Comparison of ENCODE assay signal across 21 cellular contexts in the genomic region with DNA sequence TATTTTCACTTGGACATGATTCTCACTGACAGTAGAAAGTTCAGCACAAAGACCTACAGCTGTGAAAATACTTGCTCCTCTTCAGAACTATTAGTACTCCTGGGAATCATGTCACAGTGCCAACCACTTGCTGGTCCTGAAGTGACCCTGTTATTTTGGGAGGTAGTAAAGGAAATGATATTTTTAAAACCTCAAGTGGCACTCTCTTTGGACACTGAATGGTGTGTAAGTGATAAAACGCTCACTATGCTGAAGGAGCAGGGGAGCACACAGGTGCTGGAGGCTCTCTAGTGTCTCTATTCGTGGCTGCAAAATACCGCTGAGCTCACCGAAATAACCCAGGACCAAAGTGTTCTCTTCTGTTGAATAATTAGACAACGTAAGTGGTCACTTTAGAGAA.
DNase-seq lines count a peak whose midpoint lies in the region; ATAC-seq and TF ChIP-seq lines count a peak whose summit lies in the region.
"Had no signal": no experiment of that assay in that cellular context is flagged by ENCODE, and none has a peak within 500 bp of the region (broad histone marks: within the 10 kb centered on the region; RNA-seq: fewer than 3 reads in every experiment).

No MANE protein-coding gene starts in this region.

- H3K36me3 ChIP-seq in right atrium auricular region = no peaks in the 10 kb centered on the region
- H3K36me3 ChIP-seq in thyroid gland = no peaks in the 10 kb centered on the region
- no peaks in the 10 kb centered on the region for H3K36me3 ChIP-seq in GM23248 (ENCODE audit: low read depth)
- H3K36me3 ChIP-seq: gastrocnemius medialis, prostate gland had no signal

- H3K9me2 ChIP-seq in GM23248 (ENCODE audit: insufficient read depth) = no peaks in the 10 kb centered on the region

- in situ Hi-C loops in GM23248 (cut with MboI) = no loop called here

- TF ChIP-seq POLR2A in thyroid gland (IDR thresholded peaks at IDR 0.05) = no peak

- peaks cover 4% of the 10 kb centered on the region; the same call in 1 of the 2 replicates for H3F3A ChIP-seq in GM23248 (ENCODE audit: insufficient read depth)

- no peak for DNase-seq in Right ventricle myocardium inferior (ENCODE audit: missing footprints)
- no peak for DNase-seq in right atrium auricular region (ENCODE audit: low spot score)
- DNase-seq in NCI-H345 (lab: John Stamatoyannopoulos, UW) = peak; percentile 2
- no peak for DNase-seq in left cardiac atrium
- peak; percentile 63 to 70 for DNase-seq in thyroid gland
- DNase-seq in GM23248 = no peak
- DNase-seq in epidermal melanocyte (ENCODE audit: insufficient read length, low spot score) = no peak
- DNase-seq: activated CD4-positive, alpha-beta T cell treated with anti-CD3 and anti-CD28 coated beads, Interleukin-2, amount 50 U/mL, for 1 hour; activated naive CD4-positive, alpha-beta T cell treated with anti-CD3 and anti-CD28 coated beads, Interleukin-2, amount 10 ng/mL, durations not matched to agents 7 days and 5 days; DND-41; gastrocnemius medialis; KBM-7; kidney; MM.1S; NCI-H1694 treated with DMSO at 0.1 percent for 48 hours; NCI-H524 treated with DMSO at 0.1 percent for 48 hours; stimulated activated CD4-positive, alpha-beta T cell treated with anti-CD3 and anti-CD28 coated beads, Interleukin-2, amount 100 ng/mL, for 24 hours had no signal

- H3K27ac ChIP-seq in right atrium auricular region (no peak overlapping the region), thyroid gland (peak overlapping the region in 1 of 3 donors; percentile 40), GM23248 (no peak overlapping the region)
- H3K27ac ChIP-seq: coronary artery, prostate gland had no signal

- WGBS in thyroid gland, 2 donors = 22 to 38% methylated on average over 5 of the region's 5 CpGs
- 90 to 97% methylated on average over 5 of the region's 5 CpGs for WGBS in GM23248 (ENCODE audit: low coverage in 1 of 2, low lambda C conversion rate in 2 of 2, missing lambda C conversion rate in 2 of 2), 2 experiments

- H3K4me1 ChIP-seq in right atrium auricular region (peaks cover 0 to 12% of the 10 kb centered on the region in 2 donors), thyroid gland (peaks cover 8 to 24% of the 10 kb centered on the region in 2 donors), GM23248 (ENCODE audit: insufficient read depth) (peaks cover 19% of the 10 kb centered on the region)
- H3K4me1 ChIP-seq: prostate gland had no signal

- H3K27me3 ChIP-seq in right atrium auricular region (peaks cover 0 to 3% of the 10 kb centered on the region in 2 donors), thyroid gland (no peaks in the 10 kb centered on the region), GM23248 (replicated peaks; ENCODE audit: insufficient read depth) (no peaks in the 10 kb centered on the region)
- H3K27me3 ChIP-seq: gastrocnemius medialis had no signal

- intact Hi-C loops in Right ventricle myocardium inferior (cut with DNase I) (no loop called here), left cardiac atrium (cut with DNase I) (loop anchor here in 1 of 2 donors (1.0 kb wide), 1 partner anchor 25 kb away; no protein-coding TSS in a partner anchor), thyroid gland (cut with DNase I) (no loop called here)

- no peaks in the 10 kb centered on the region for H3K79me2 ChIP-seq in GM23248 (ENCODE audit: insufficient read depth)

- H3K4me3 ChIP-seq in right atrium auricular region = no peak overlapping the region
- no peak overlapping the region for H3K4me3 ChIP-seq in thyroid gland (replicated peaks in 1 of 3)
- no peak overlapping the region for H3K4me3 ChIP-seq in GM23248
- H3K4me3 ChIP-seq: coronary artery, gastrocnemius medialis, prostate gland, smooth muscle cell had no signal

- no peaks in the 10 kb centered on the region for H4K20me1 ChIP-seq in GM23248 (ENCODE audit: insufficient read depth)

- TF ChIP-seq CTCF in right atrium auricular region (IDR thresholded peaks at IDR 0.05) (no peak), thyroid gland (IDR thresholded peaks at IDR 0.05) (no peak)

- no peak overlapping the region for H3K4me2 ChIP-seq in GM23248 (ENCODE audit: unreplicated experiment)
- H3K4me2 ChIP-seq: smooth muscle cell had no signal

- no peak overlapping the region for H3K9ac ChIP-seq in GM23248

- H2AFZ ChIP-seq in GM23248 = no peak overlapping the region

- peak; percentile 93 for ATAC-seq in Right ventricle myocardium inferior
- ATAC-seq in left cardiac atrium = peak; percentile 73 to 94
- no peak for ATAC-seq in HG03457 (IDR thresholded peaks at IDR 0.05; ENCODE audit: unreplicated experiment)

- no peaks in the 10 kb centered on the region for H3K9me3 ChIP-seq in right atrium auricular region
- no peaks in the 10 kb centered on the region for H3K9me3 ChIP-seq in thyroid gland
- H3K9me3 ChIP-seq in GM23248 (ENCODE audit: low read depth) = no peaks in the 10 kb centered on the region
- H3K9me3 ChIP-seq: gastrocnemius medialis, prostate gland had no signal

Comparison
In these comparisons a context has a peak if more than half of its experiments do, and no peak if none do; other contexts are left out.
1. DNase-seq: peak in NCI-H345 (single experiment) and thyroid gland (2 of 2); none in Right ventricle myocardium inferior (single experiment), right atrium auricular region (single experiment), left cardiac atrium (single experiment), GM23248 (single experiment) and epidermal melanocyte (single experiment).